Comparison of ENCODE assay signal across 10 cellular contexts in the genomic region with DNA sequence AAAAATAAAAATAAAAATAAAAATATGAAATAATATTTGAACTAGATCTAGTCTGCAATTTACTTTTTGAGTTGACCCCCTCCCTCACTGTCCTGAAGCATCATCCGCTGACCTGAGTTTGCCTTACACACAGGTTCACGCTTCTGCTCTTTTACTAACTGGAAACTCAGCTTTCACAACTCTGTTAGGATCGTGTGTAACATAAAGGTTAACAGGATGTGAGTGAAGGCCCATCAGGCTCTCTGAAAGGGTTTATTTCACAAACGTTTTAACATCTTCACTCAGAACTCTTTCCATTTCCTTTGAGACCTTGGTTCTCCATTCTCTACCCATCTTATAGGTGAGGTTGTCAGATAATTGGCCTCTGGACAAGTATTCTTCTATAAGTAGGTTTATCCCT.
"Had no signal": no experiment of that assay in that cellular context is flagged by ENCODE, and none has a peak within 500 bp of the region (broad histone marks: within the 10 kb centered on the region; RNA-seq: fewer than 3 reads in every experiment).

No MANE protein-coding gene starts in this region.

- H3K9me3 ChIP-seq: esophagus squamous epithelium, sigmoid colon had no signal

- H3K27ac ChIP-seq: sigmoid colon had no signal

- ATAC-seq: left lobe of liver had no signal

- H3K27me3 ChIP-seq: esophagus squamous epithelium, sigmoid colon had no signal

- DNase-seq: activated CD4-positive, CD25-positive, alpha-beta regulatory T cell treated with anti-CD3 and anti-CD28 coated beads, Interleukin-2, amount 50 U/mL, for 72 hours; amygdala; esophagus squamous epithelium; foreskin fibroblast; mammary epithelial cell; sigmoid colon; stimulated activated CD4-positive, alpha-beta T cell treated with anti-CD3 and anti-CD28 coated beads, Interleukin-2, amount 100 ng/mL, for 24 hours; stimulated activated naive CD4-positive, alpha-beta T cell treated with Interleukin-2 at 50 U/mL for 16 hours; SW 1271 had no signal

- H3K4me3 ChIP-seq: esophagus squamous epithelium, sigmoid colon had no signal

- H3K36me3 ChIP-seq: sigmoid colon had no signal
